Comparison of ENCODE assay signal across 9 cellular contexts in the genomic region with DNA sequence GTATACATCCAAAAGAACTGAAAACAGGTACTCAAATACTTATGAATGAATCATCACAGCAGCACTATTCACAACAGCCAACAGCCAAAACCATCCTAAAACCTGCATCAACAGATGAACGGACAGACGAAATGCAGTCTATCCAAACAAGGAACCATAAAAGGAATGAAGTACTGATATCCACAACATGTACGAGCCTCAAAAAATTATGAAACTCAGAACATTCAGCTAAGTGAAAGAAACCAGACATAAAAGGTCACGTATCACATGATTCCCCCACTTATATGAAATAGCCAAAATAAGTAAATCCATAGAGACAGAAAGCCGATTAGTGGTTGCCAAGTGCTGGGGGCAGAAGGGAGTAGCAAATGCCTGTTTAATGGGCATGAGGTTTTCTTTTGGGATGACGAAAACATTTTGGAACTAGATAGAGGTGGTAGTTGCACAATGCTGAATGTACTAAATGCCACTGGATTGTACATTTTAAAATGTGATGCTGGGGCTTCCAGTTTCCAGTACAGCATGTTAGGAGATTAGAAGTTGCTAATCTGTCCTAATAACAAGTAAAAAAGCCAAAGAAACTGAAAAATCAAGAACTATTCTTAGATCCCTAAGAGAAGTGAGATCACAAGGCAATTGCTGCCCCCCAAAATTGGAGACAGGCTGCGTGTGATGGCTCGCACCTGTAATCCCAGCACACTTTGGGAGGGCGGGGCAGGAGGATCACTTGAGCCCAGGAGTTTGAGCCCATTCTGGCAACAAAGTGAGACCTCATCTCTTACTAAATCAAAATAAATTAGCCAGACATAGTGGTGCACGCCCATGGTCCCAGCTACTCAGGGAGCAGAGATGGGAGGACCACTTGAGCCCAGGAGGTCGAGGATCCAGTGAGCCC. TPM values are rescaled to one million over a fixed set of nuclear protein-coding genes. Genes with fewer than 3 reads are reported as not detected.
DNase-seq lines count a peak whose midpoint lies in the region; ATAC-seq, FAIRE-seq and TF ChIP-seq lines count a peak whose summit lies in the region.
"Had no signal": no experiment of that assay in that cellular context is flagged by ENCODE, and none has a peak within 500 bp of the region (broad histone marks: within the 10 kb centered on the region; RNA-seq: fewer than 3 reads in every experiment).

No MANE protein-coding gene starts in this region.

- in situ Hi-C loops in SK-MEL-5 (cut with HindIII; ENCODE audit: low pct_unique_long_range_greater_than_20kb, low sequenced_read_pairs) (no loop called here), KBM-7 (cut with MboI; ENCODE audit: low pct_unique_long_range_greater_than_20kb, low sequenced_read_pairs) (no loop called here)

- no peak for TF ChIP-seq POLR2A in sigmoid colon (IDR thresholded peaks at IDR 0.05)

- FAIRE-seq in HTR-8/SVneo (lab: Jason Lieb, UNC), result no peak

- no peaks in the 10 kb centered on the region for H4K20me1 ChIP-seq in fibroblast of lung (ENCODE audit: control insufficient read depth, extremely low read depth, insufficient read depth, low read length)

- peaks cover 21% of the 10 kb centered on the region for H3K79me2 ChIP-seq in fibroblast of lung (ENCODE audit: control insufficient read depth, insufficient read depth, low read length)

- H3K27me3 ChIP-seq in fibroblast of lung (ENCODE audit: control insufficient read depth, insufficient read depth, low read length) (no peaks in the 10 kb centered on the region), sigmoid colon (no peaks in the 10 kb centered on the region)

- H3K4me3 ChIP-seq in fibroblast of lung (replicated peaks in 1 of 4; ENCODE audit: control extremely low read depth in 1 of 4, insufficient read depth in 1 of 4, low read depth in 3 of 4, low read length in 4 of 4), result no peak overlapping the region
- peak overlapping the region in 2 of 4 donors; percentile 11 to 28 for H3K4me3 ChIP-seq in sigmoid colon
- H3K4me3 ChIP-seq: mucosa of descending colon had no signal

- H3K9ac ChIP-seq in fibroblast of lung (ENCODE audit: insufficient read depth, low read length), result no peak overlapping the region

- H3K27ac ChIP-seq in fibroblast of lung (ENCODE audit: insufficient read depth, low read length) (no peak overlapping the region), sigmoid colon (peak overlapping the region; percentile 10 to 77 (median 52))

- H3K4me1 ChIP-seq in fibroblast of lung (ENCODE audit: control insufficient read depth, extremely low read depth, insufficient read depth, low read length), result no peaks in the 10 kb centered on the region
- H3K4me1 ChIP-seq in sigmoid colon, result peaks cover 0 to 60% (median 40%) of the 10 kb centered on the region in 4 donors

- no peak overlapping the region for H2AFZ ChIP-seq in fibroblast of lung (ENCODE audit: low read length)

- no peak for TF ChIP-seq CTCF in fibroblast of lung (conservative IDR thresholded peaks at IDR 0.05 in 1 of 2, IDR thresholded peaks at IDR 0.05 in 1 of 2; ENCODE audit: low read depth in 1 of 2, low read length in 2 of 2)
- TF ChIP-seq CTCF in sigmoid colon (IDR thresholded peaks at IDR 0.05), result no peak

- WGBS in sigmoid colon, 2 donors, result 82 to 87% methylated on average over 11 of the region's 11 CpGs

- H3K9me3 ChIP-seq in fibroblast of lung (ENCODE audit: control insufficient read depth, insufficient read depth, low read depth, low read length) (no peaks in the 10 kb centered on the region), sigmoid colon (no peaks in the 10 kb centered on the region)
- H3K9me3 ChIP-seq: mucosa of descending colon had no signal

- H3K4me2 ChIP-seq in fibroblast of lung (ENCODE audit: extremely low read depth, insufficient read depth, low read length), result no peak overlapping the region

- DNase-seq in GM04504 (ENCODE audit: low read depth), result peak; percentile 22
- peak; percentile 46 for DNase-seq in SK-MEL-5 (ENCODE audit: low read depth, low spot score)
- DNase-seq in fibroblast of lung (ENCODE audit: low read depth in 2 of 2), result peak; percentile 36 to 86
- peak; percentile 66 for DNase-seq in sigmoid colon
- no peak for DNase-seq in HTR-8/SVneo (ENCODE audit: insufficient read length, low spot score)
- DNase-seq in KBM-7, result no peak
- DNase-seq: activated CD8-positive, alpha-beta memory T cell treated with anti-CD3 and anti-CD28 coated beads for 24 hours; mucosa of descending colon had no signal

- intact Hi-C loops in sigmoid colon (cut with DNase I), result no loop called here

- ATAC-seq in GM21717 (IDR thresholded peaks at IDR 0.05; ENCODE audit: unreplicated experiment), result no peak
- ATAC-seq: mucosa of descending colon had no signal

- H3K36me3 ChIP-seq in fibroblast of lung (ENCODE audit: control insufficient read depth, insufficient read depth, low read length) (no peaks in the 10 kb centered on the region), sigmoid colon (no peaks in the 10 kb centered on the region)

- peak in 3 of 4 donors; percentile 28 to 46 (median 31) for TF ChIP-seq EP300 in sigmoid colon (IDR thresholded peaks at IDR 0.05)

RNA-seq across cellular contexts. Expression of gene CLSTN1, which starts 25.3 kb away (rescaled TPM):
- 38.5 and 44.7 TPM in 2 replicates for total RNA-seq in SK-MEL-5 (2014; rRNA removed; shearing (Covaris generic))
- polyA plus RNA-seq in SK-MEL-5 (2015; cell fraction: cytosol; rRNA removed), result 75.8 and 96.1 TPM in 2 replicates
- 17.8 and 20.8 TPM in 2 replicates for polyA plus RNA-seq in SK-MEL-5 (2015; cell fraction: nucleus; rRNA removed)
- total RNA-seq in fibroblast of lung (78.6 and 115 TPM in 2 replicates), sigmoid colon (10 to 100 TPM; 33.9 to 71.2 (median 36.4) TPM)
- polyA plus RNA-seq in fibroblast of lung (57.4 and 65.3 TPM in 2 replicates), sigmoid colon (100 to 1,000 TPM in 1 of 3 donors, 10 to 100 TPM in 2; 21.0 to 105 (median 28.9) TPM)
- 108 and 116 TPM in 2 replicates for polyA plus RNA-seq in fibroblast of lung (2012)
- polyA minus RNA-seq in fibroblast of lung (ENCODE audit: low replicate concordance), result 173 and 203 TPM in 2 replicates

Comparison
In these comparisons a context has a peak if more than half of its experiments do, and no peak if none do; other contexts are left out.
1. DNase-seq: peak in GM04504 (single experiment), SK-MEL-5 (single experiment), fibroblast of lung (2 of 2) and sigmoid colon (single experiment); none in HTR-8/SVneo (single experiment) and KBM-7 (single experiment).